21 cellular contexts compared by ENCODE assay signal in genomic region chr6:143160008-143160407, GRCh38.
DNase-seq lines count a peak whose midpoint lies in the region; ATAC-seq, FAIRE-seq and TF ChIP-seq lines count a peak whose summit lies in the region.
"Had no signal": no experiment of that assay in that cellular context is flagged by ENCODE, and none has a peak within 500 bp of the region (broad histone marks: within the 10 kb centered on the region; RNA-seq: fewer than 3 reads in every experiment).

No MANE protein-coding gene starts in this region.

- no peak for TF ChIP-seq EP300 in HepG2 (IDR thresholded peaks at IDR 0.05; ENCODE audit: low read depth in 2 of 2, low read length in 2 of 2)
- TF ChIP-seq EP300 in HepG2 (CRISPR knock-in tag; IDR thresholded peaks at IDR 0.05; ENCODE audit: borderline replicate concordance) = no peak

- H3K27me3 Mint-ChIP-seq in astrocyte (ENCODE audit: low read depth, unreplicated experiment) = no peaks in the 10 kb centered on the region
- H3K27me3 Mint-ChIP-seq: CD4-positive, CD25-positive, alpha-beta regulatory T cell had no signal

- H3K27ac Mint-ChIP-seq in astrocyte (ENCODE audit: unreplicated experiment) = peak overlapping the region; percentile 75
- H3K27ac Mint-ChIP-seq: CD4-positive, CD25-positive, alpha-beta regulatory T cell had no signal

- H4K20me1 ChIP-seq in HepG2 (ENCODE audit: insufficient read depth, low read length) (no peaks in the 10 kb centered on the region), astrocyte (ENCODE audit: insufficient read depth, low read length) (no peaks in the 10 kb centered on the region), osteoblast (ENCODE audit: insufficient read depth, low read length) (no peaks in the 10 kb centered on the region)

- H3K9me3 Mint-ChIP-seq in astrocyte (ENCODE audit: unreplicated experiment) = no peaks in the 10 kb centered on the region

- TF ChIP-seq CTCF in HepG2 (CRISPR knock-in tag; IDR thresholded peaks at IDR 0.05) (no peak), right lobe of liver (IDR thresholded peaks at IDR 0.05) (no peak), astrocyte (IDR thresholded peaks at IDR 0.05; ENCODE audit: insufficient read depth, low read depth, low read length) (no peak), osteoblast (IDR thresholded peaks at IDR 0.05; ENCODE audit: extremely low read depth, low read depth, low read length) (no peak)

- POLR2A ChIA-PET in HepG2 (lab: Yijun Ruan, JAX) = no interaction called here

- no peaks in the 10 kb centered on the region for H3K9me3 ChIP-seq in HepG2 (ENCODE audit: low read length)
- no peaks in the 10 kb centered on the region for H3K9me3 ChIP-seq in right lobe of liver
- no peaks in the 10 kb centered on the region for H3K9me3 ChIP-seq in astrocyte (ENCODE audit: insufficient read depth, low read depth, low read length)
- no peaks in the 10 kb centered on the region for H3K9me3 ChIP-seq in osteoblast (ENCODE audit: low read depth, low read length)
- H3K9me3 ChIP-seq: BE2C, Caco-2 had no signal

- H2AFZ ChIP-seq in HepG2 (ENCODE audit: low read length) (no peak overlapping the region), astrocyte (ENCODE audit: low read depth, low read length) (no peak overlapping the region), osteoblast (ENCODE audit: low read length) (no peak overlapping the region)

- DNase-seq in HepG2 (ENCODE audit: low spot score) (peak; percentile 9), right lobe of liver (no peak), astrocyte (ENCODE audit: low read depth) (no peak), osteoblast (ENCODE audit: insufficient read length, low spot score, missing footprints) (no peak), hepatic stellate cell (ENCODE audit: low spot score) (no peak), OCI-M1 (lab: John Stamatoyannopoulos, UW) (no peak), COLO829 (ENCODE audit: low spot score) (no peak)
- DNase-seq: BE2C; Caco-2; CD4-positive, CD25-positive, alpha-beta regulatory T cell; KBM-7; NCI-H1105 treated with DMSO at 0.1 percent for 48 hours; NCI-H1694 treated with DMSO at 0.1 percent for 48 hours; NCI-H510A; NCI-H774; RPMI8226; SHP77 treated with DMSO at 0.1 percent for 48 hours had no signal

- no peaks in the 10 kb centered on the region for H3K27me3 ChIP-seq in HepG2 (ENCODE audit: control insufficient read depth in 1 of 2, insufficient read depth in 2 of 2, low read length in 2 of 2)
- H3K27me3 ChIP-seq in right lobe of liver = no peaks in the 10 kb centered on the region
- no peaks in the 10 kb centered on the region for H3K27me3 ChIP-seq in astrocyte (ENCODE audit: insufficient read depth, low read length)
- no peaks in the 10 kb centered on the region for H3K27me3 ChIP-seq in osteoblast (ENCODE audit: insufficient read depth, low read length)
- H3K27me3 ChIP-seq: BE2C had no signal

- H3K4me3 ChIP-seq in HepG2 (replicated peaks in 1 of 3; ENCODE audit: insufficient read depth in 1 of 3, low read depth in 2 of 3, low read length in 3 of 3) (no peak overlapping the region), right lobe of liver (no peak overlapping the region), astrocyte (ENCODE audit: insufficient read depth, low read depth, low read length) (no peak overlapping the region), osteoblast (ENCODE audit: insufficient read depth, low read length) (no peak overlapping the region)

- intact Hi-C loops in HepG2 (cut with micrococcal nuclease; ENCODE audit: unreplicated experiment) (no loop called here), right lobe of liver (cut with DNase I) (no loop called here)

- no peak overlapping the region for H3K4me3 Mint-ChIP-seq in astrocyte (ENCODE audit: unreplicated experiment)
- H3K4me3 Mint-ChIP-seq: CD4-positive, CD25-positive, alpha-beta regulatory T cell had no signal

- CTCF ChIA-PET in HepG2 (lab: Yijun Ruan, JAX; ENCODE audit: low intra/inter-chr PET ratio, low total read pairs) = no interaction called here

- FAIRE-seq in HepG2 (lab: Jason Lieb, UNC) (no peak), astrocyte (lab: Jason Lieb, UNC) (no peak)
- FAIRE-seq: GM12891, H54 had no signal

- TF ChIP-seq RAD21 in HepG2 (CRISPR knock-in tag; IDR thresholded peaks at IDR 0.05) = no peak

- WGBS in HepG2 (ENCODE audit: low lambda C conversion rate) = 70% methylated on average over 1 of the region's 1 CpG
- 65% methylated on average over 1 of the region's 1 CpG for WGBS in right lobe of liver (ENCODE audit: insufficient coverage, low coverage, low lambda C conversion rate, missing lambda C conversion rate)

- H3K36me3 ChIP-seq in HepG2 (replicated peaks in 1 of 2; ENCODE audit: control insufficient read depth in 1 of 2, insufficient read depth in 2 of 2, low read length in 2 of 2) (peaks cover 0 to 8% of the 10 kb centered on the region in 2 experiments; a peak in 3 of 5 replicates), right lobe of liver (peaks cover 0 to 4% (median 0%) of the 10 kb centered on the region in 4 donors), astrocyte (ENCODE audit: insufficient read depth, low read length) (no peaks in the 10 kb centered on the region), osteoblast (ENCODE audit: insufficient read depth, low read length) (no peaks in the 10 kb centered on the region)
- H3K36me3 ChIP-seq: BE2C had no signal

- peaks cover 33% of the 10 kb centered on the region for H3K4me1 Mint-ChIP-seq in astrocyte (ENCODE audit: low read depth, unreplicated experiment)

- peaks cover 10% of the 10 kb centered on the region; the same call in 1 of the 2 replicates for H3K4me1 ChIP-seq in HepG2 (ENCODE audit: insufficient read depth, low read length)
- H3K4me1 ChIP-seq in right lobe of liver = peaks cover 0 to 14% (median 2%) of the 10 kb centered on the region in 4 donors
- H3K4me1 ChIP-seq in astrocyte (ENCODE audit: insufficient read depth, low read length) = no peaks in the 10 kb centered on the region
- H3K4me1 ChIP-seq in osteoblast (ENCODE audit: insufficient read depth, low read length) = peaks cover 37% of the 10 kb centered on the region
- H3K4me1 ChIP-seq: BE2C had no signal

- H3K79me2 ChIP-seq in HepG2 (ENCODE audit: insufficient read depth, low read length) = no peaks in the 10 kb centered on the region
- H3K79me2 ChIP-seq in astrocyte (ENCODE audit: insufficient read depth, low read length) = no peaks in the 10 kb centered on the region
- peaks cover 4% of the 10 kb centered on the region for H3K79me2 ChIP-seq in osteoblast (ENCODE audit: insufficient read depth, low read length)

- peaks cover 6% of the 10 kb centered on the region for H3K36me3 Mint-ChIP-seq in astrocyte (ENCODE audit: low read depth, unreplicated experiment)

- H3K27ac ChIP-seq in HepG2 (ENCODE audit: extremely low read length, insufficient read depth, low read length) = no peak overlapping the region
- H3K27ac ChIP-seq in right lobe of liver = no peak overlapping the region
- H3K27ac ChIP-seq in astrocyte (ENCODE audit: low read depth, low read length) = no peak overlapping the region
- H3K27ac ChIP-seq in osteoblast (ENCODE audit: low read depth, low read length) = no peak overlapping the region
- H3K27ac ChIP-seq: 22Rv1 had no signal

- H3K4me2 ChIP-seq in HepG2 (ENCODE audit: low read depth, low read length) (no peak overlapping the region), astrocyte (ENCODE audit: low read length) (no peak overlapping the region), osteoblast (ENCODE audit: insufficient read depth, low read length) (peak overlapping the region; percentile 8)

- ATAC-seq in HepG2 = no peak
- ATAC-seq in right lobe of liver = no peak
- ATAC-seq in HG03342 (IDR thresholded peaks at IDR 0.05; ENCODE audit: unreplicated experiment) = no peak

- no peak for TF ChIP-seq POLR2A in HepG2 (IDR thresholded peaks at IDR 0.05; ENCODE audit: insufficient read depth in 1 of 2, low read depth in 2 of 2, low read length in 2 of 2)
- TF ChIP-seq POLR2A in right lobe of liver (IDR thresholded peaks at IDR 0.05) = no peak

- H3K9ac ChIP-seq in HepG2 (ENCODE audit: insufficient read depth, low read depth, low read length) (no peak overlapping the region), astrocyte (ENCODE audit: low read length) (no peak overlapping the region)

- in situ Hi-C loops in HepG2 (cut with HindIII; ENCODE audit: extremely low pct_ligation_motif_present, low pct_unique_long_range_greater_than_20kb) = no loop called here

- no TSS peak for BruUV-seq in HepG2 (replicated peaks; lab: Mats Ljungman, UMichigan)

TF ChIP-seq in HepG2, 621 proteins besides CTCF, POLR2A, EP300 and RAD21:
- TF ChIP-seq ZNF44 (CRISPR knock-in tag; IDR thresholded peaks at IDR 0.05) (no peak), PHF8 (CRISPR knock-in tag; IDR thresholded peaks at IDR 0.05) (no peak), EED (CRISPR knock-in tag; IDR thresholded peaks at IDR 0.05) (no peak)
